ENCODE assay signal across 21 cellular contexts in genomic region chr1:112520166-112520565, GRCh38. TPM values are rescaled to one million over a fixed set of nuclear protein-coding genes. Genes with fewer than 3 reads are reported as not detected.
DNase-seq lines count a peak whose midpoint lies in the region; ATAC-seq, FAIRE-seq and TF ChIP-seq lines count a peak whose summit lies in the region.
"Had no signal": no experiment of that assay in that cellular context is flagged by ENCODE, and none has a peak within 500 bp of the region (broad histone marks: within the 10 kb centered on the region; RNA-seq: fewer than 3 reads in every experiment).

No MANE protein-coding gene starts in this region.

- H3K9me3 Mint-ChIP-seq in WTC11 (no peaks in the 10 kb centered on the region), neural progenitor cell (no peaks in the 10 kb centered on the region)
- H3K9me3 Mint-ChIP-seq in CD4-positive, alpha-beta memory T cell, result no peaks in the 10 kb centered on the region
- H3K9me3 Mint-ChIP-seq: CD8-positive, alpha-beta T cell had no signal

- ATAC-seq in WTC11, result no peak
- ATAC-seq: CD8-positive, alpha-beta T cell had no signal

- intact Hi-C loops in kidney (cut with DNase I), result no loop called here
- intact Hi-C loops in CD4-positive, alpha-beta memory T cell (cut with micrococcal nuclease), result no loop called here
- intact Hi-C loops in sigmoid colon (cut with DNase I), result no loop called here

- H3K27me3 ChIP-seq in neural progenitor cell (peaks cover 3% of the 10 kb centered on the region), sigmoid colon (no peaks in the 10 kb centered on the region)
- H3K27me3 ChIP-seq in CD4-positive, alpha-beta memory T cell (ENCODE audit: insufficient read depth, low read length), result no peaks in the 10 kb centered on the region
- H3K27me3 ChIP-seq: MG63 had no signal

- peaks cover 20% of the 10 kb centered on the region for H4K20me1 ChIP-seq in neural progenitor cell (ENCODE audit: low read depth)

- no peaks in the 10 kb centered on the region for H3K27me3 Mint-ChIP-seq in WTC11 (ENCODE audit: low read depth)
- peaks cover 14% of the 10 kb centered on the region for H3K27me3 Mint-ChIP-seq in neural progenitor cell (ENCODE audit: insufficient read depth, low read depth)
- H3K27me3 Mint-ChIP-seq in CD4-positive, alpha-beta memory T cell, result no peaks in the 10 kb centered on the region

- WGBS in sigmoid colon, 2 donors, result 84 to 90% methylated on average over 9 of the region's 9 CpGs

- no peak overlapping the region for H3K4me3 ChIP-seq in neural progenitor cell
- no peak overlapping the region for H3K4me3 ChIP-seq in kidney (ENCODE audit: low read length in 2 of 2)
- H3K4me3 ChIP-seq in CD4-positive, alpha-beta memory T cell (ENCODE audit: low read length in 2 of 2), result no peak overlapping the region
- H3K4me3 ChIP-seq in sigmoid colon, result no peak overlapping the region
- H3K4me3 ChIP-seq: MG63 had no signal

- POLR2A ChIA-PET in WTC11 (lab: Charles Lee), result no interaction called here
- POLR2A ChIA-PET in CD4-positive, alpha-beta memory T cell (lab: Charles Lee; ENCODE audit: partially characterized antibody), result no interaction called here

- no peaks in the 10 kb centered on the region for H3K9me3 ChIP-seq in neural progenitor cell (ENCODE audit: low read depth)
- no peaks in the 10 kb centered on the region for H3K9me3 ChIP-seq in kidney (ENCODE audit: control insufficient read depth in 1 of 2, low read length in 2 of 2)
- no peaks in the 10 kb centered on the region for H3K9me3 ChIP-seq in CD4-positive, alpha-beta memory T cell (ENCODE audit: control insufficient read depth in 1 of 2, low read length in 2 of 2)
- H3K9me3 ChIP-seq in sigmoid colon, result no peaks in the 10 kb centered on the region
- H3K9me3 ChIP-seq: MG63 had no signal

- no peak overlapping the region for H2AFZ ChIP-seq in neural progenitor cell (replicated peaks)

- H3K79me2 ChIP-seq in neural progenitor cell (ENCODE audit: low read depth), result no peaks in the 10 kb centered on the region

- DNase-seq in HCEC 1CT (peak; percentile 16), MV-4-11 (lab: John Stamatoyannopoulos, UW) (peak; percentile 69), WTC11 (ENCODE audit: low spot score) (no peak), neural progenitor cell (ENCODE audit: low spot score) (no peak), kidney (no peak), sigmoid colon (no peak)
- DNase-seq in CD4-positive, alpha-beta memory T cell, result no peak
- DNase-seq: Calu3; CD8-positive, alpha-beta T cell; DMS153; GDM1; Kasumi-1; MG63; NCI-H1105 treated with DMSO at 0.1 percent for 48 hours; NCI-H2029 treated with DMSO at 0.1 percent for 48 hours; NCI-H2171; NCI-H524 treated with DMSO at 0.1 percent for 48 hours; Right ventricle myocardium superior; SW 1271 had no signal

- H3K4me2 ChIP-seq in neural progenitor cell, result no peak overlapping the region

- no peak for FAIRE-seq in kidney (lab: Jason Lieb, UNC)
- FAIRE-seq: GM18507 had no signal

- no peak overlapping the region for H3K4me3 Mint-ChIP-seq in WTC11
- H3K4me3 Mint-ChIP-seq in neural progenitor cell, result no peak overlapping the region
- H3K4me3 Mint-ChIP-seq in CD4-positive, alpha-beta memory T cell, result no peak overlapping the region
- H3K4me3 Mint-ChIP-seq: CD8-positive, alpha-beta T cell had no signal

- no peak for TF ChIP-seq EP300 in sigmoid colon (IDR thresholded peaks at IDR 0.05)

- H3K27ac Mint-ChIP-seq in WTC11 (peak overlapping the region; percentile 12; the same call in 1 of the 2 replicates), neural progenitor cell (peak overlapping the region; percentile 30)
- H3K27ac Mint-ChIP-seq in CD4-positive, alpha-beta memory T cell, result no peak overlapping the region
- H3K27ac Mint-ChIP-seq: CD8-positive, alpha-beta T cell had no signal

- TF ChIP-seq CTCF in WTC11 (IDR thresholded peaks at IDR 0.05) (no peak), neural progenitor cell (IDR thresholded peaks at IDR 0.05) (no peak), kidney (IDR thresholded peaks at IDR 0.05; ENCODE audit: borderline replicate concordance, extremely low read depth, insufficient read depth) (no peak), sigmoid colon (IDR thresholded peaks at IDR 0.05) (no peak)

- H3F3A ChIP-seq in neural progenitor cell (ENCODE audit: low read depth), result peaks cover 21% of the 10 kb centered on the region

- H3K4me1 ChIP-seq in neural progenitor cell (peaks cover 27% of the 10 kb centered on the region), kidney (ENCODE audit: control insufficient read depth in 1 of 2, insufficient read depth in 1 of 2, low read depth in 1 of 2, low read length in 2 of 2) (no peaks in the 10 kb centered on the region), sigmoid colon (peaks cover 0 to 23% (median 5%) of the 10 kb centered on the region in 4 donors)
- H3K4me1 ChIP-seq in CD4-positive, alpha-beta memory T cell (ENCODE audit: insufficient read depth, low read length), result no peaks in the 10 kb centered on the region

- H3K4me1 Mint-ChIP-seq in WTC11 (peaks cover 16% of the 10 kb centered on the region), neural progenitor cell (peaks cover 66% of the 10 kb centered on the region)
- no peaks in the 10 kb centered on the region for H3K4me1 Mint-ChIP-seq in CD4-positive, alpha-beta memory T cell

- H3K36me3 Mint-ChIP-seq in WTC11 (no peaks in the 10 kb centered on the region), neural progenitor cell (peaks cover 48% of the 10 kb centered on the region)
- H3K36me3 Mint-ChIP-seq in CD4-positive, alpha-beta memory T cell, result peaks cover 4% of the 10 kb centered on the region in 2 donors

- CTCF ChIA-PET in WTC11 (lab: Charles Lee), result no interaction called here
- CTCF ChIA-PET in CD4-positive, alpha-beta memory T cell (lab: Charles Lee; ENCODE audit: partially characterized antibody), result interaction anchor here (0.5 kb wide), 1 partner anchor 499 kb away, joined by 4 read pairs; no protein-coding TSS in a partner anchor

- no peak overlapping the region for H3K27ac ChIP-seq in neural progenitor cell
- no peak overlapping the region for H3K27ac ChIP-seq in kidney (ENCODE audit: low read depth in 2 of 2, low read length in 2 of 2)
- H3K27ac ChIP-seq in CD4-positive, alpha-beta memory T cell (ENCODE audit: low read depth, low read length), result no peak overlapping the region
- no peak overlapping the region for H3K27ac ChIP-seq in sigmoid colon

- H3K36me3 ChIP-seq in neural progenitor cell (no peaks in the 10 kb centered on the region), kidney (ENCODE audit: control insufficient read depth in 1 of 2, insufficient read depth in 2 of 2, low read length in 2 of 2) (peaks cover 3% of the 10 kb centered on the region in 2 donors), sigmoid colon (peaks cover 0 to 5% (median 0%) of the 10 kb centered on the region in 4 donors)
- H3K36me3 ChIP-seq in CD4-positive, alpha-beta memory T cell (ENCODE audit: insufficient read depth, low read length), result no peaks in the 10 kb centered on the region

- H3K9ac ChIP-seq in neural progenitor cell (no peak overlapping the region), kidney (ENCODE audit: low read length in 2 of 2) (no peak overlapping the region)

- no peak for TF ChIP-seq POLR2A in sigmoid colon (IDR thresholded peaks at IDR 0.05)

TF ChIP-seq in WTC11, 78 proteins besides CTCF, POLR2A, EP300 and RAD21 (continues in another document):
- TF ChIP-seq ZNF138 (CRISPR knock-in tag; conservative IDR thresholded peaks at IDR 0.05), result no peak
- TF ChIP-seq ELF4 (CRISPR knock-in tag; IDR thresholded peaks at IDR 0.05; ENCODE audit: low read depth), result no peak
- TF ChIP-seq KAT7 (CRISPR knock-in tag; IDR thresholded peaks at IDR 0.05; ENCODE audit: borderline replicate concordance), result no peak
- TF ChIP-seq ZNF219 (CRISPR knock-in tag; IDR thresholded peaks at IDR 0.05; ENCODE audit: borderline replicate concordance), result no peak
- TF ChIP-seq, protein P1, sequence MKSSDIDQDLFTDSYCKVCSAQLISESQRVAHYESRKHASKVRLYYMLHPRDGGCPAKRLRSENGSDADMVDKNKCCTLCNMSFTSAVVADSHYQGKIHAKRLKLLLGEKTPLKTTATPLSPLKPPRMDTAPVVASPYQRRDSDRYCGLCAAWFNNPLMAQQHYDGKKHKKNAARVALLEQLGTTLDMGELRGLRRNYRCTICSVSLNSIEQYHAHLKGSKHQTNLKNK (CRISPR knock-in tag; IDR thresholded peaks at IDR 0.05), result no peak
- TF ChIP-seq ESRRA (CRISPR knock-in tag; IDR thresholded peaks at IDR 0.05; ENCODE audit: borderline replicate concordance), result no peak
- TF ChIP-seq E2F4 (CRISPR knock-in tag; IDR thresholded peaks at IDR 0.05; ENCODE audit: borderline replicate concordance, low read depth), result no peak

RNA-seq across cellular contexts. Expression of gene WNT2B, which starts 11.4 kb away (rescaled TPM):
- total RNA-seq in WTC11 (2021) (1.0 to 1.2 TPM (median 1.0 TPM) in 3 replicates), neural progenitor cell (ENCODE audit: low replicate concordance) (1.6 and 2.9 TPM in 2 replicates), kidney (4.7 TPM), sigmoid colon (1 to 10 TPM; 1.5 to 4.2 (median 2.0) TPM)
- polyA plus RNA-seq in kidney (ENCODE audit: insufficient read depth, low read depth, low replicate concordance) (0.75 TPM), sigmoid colon (1 to 10 TPM; 1.2 to 3.2 (median 1.2) TPM)
- total RNA-seq in CD4-positive, alpha-beta memory T cell, result under 1 TPM; 0.70 to 0.91 TPM
- under 1 TPM; 0.21 to 0.23 TPM for polyA plus RNA-seq in CD4-positive, alpha-beta memory T cell
- total RNA-seq: RPMI7951 had no signal

Comparison
In these comparisons a context has a peak if more than half of its experiments do, and no peak if none do; other contexts are left out.
1. DNase-seq: peak in HCEC 1CT (single experiment) and MV-4-11 (single experiment); none in WTC11 (single experiment), neural progenitor cell (single experiment), kidney (single experiment), CD4-positive, alpha-beta memory T cell (0 of 5) and sigmoid colon (single experiment).
2. H3K27ac Mint-ChIP-seq: peak in WTC11 (single experiment) and neural progenitor cell (single experiment); none in CD4-positive, alpha-beta memory T cell (0 of 7).